Comparison of ENCODE assay signal across 8 cellular contexts in genomic region chr4:138070816-138071215, GRCh38.
"Had no signal": no experiment of that assay in that cellular context is flagged by ENCODE, and none has a peak within 500 bp of the region (broad histone marks: within the 10 kb centered on the region; RNA-seq: fewer than 3 reads in every experiment).

No MANE protein-coding gene starts in this region.

- DNase-seq: GM23248, GOT3, H7, IMR-90 had no signal

- H3K36me3 ChIP-seq: HAP-1 had no signal

- H3K4me3 ChIP-seq: GM23248, HAP-1, K562 had no signal

- H3K27ac ChIP-seq: GM23248 had no signal

- ATAC-seq: HCT116, K562 had no signal

- FAIRE-seq: HTR-8/SVneo, K562 had no signal
